In the genomic region with DNA sequence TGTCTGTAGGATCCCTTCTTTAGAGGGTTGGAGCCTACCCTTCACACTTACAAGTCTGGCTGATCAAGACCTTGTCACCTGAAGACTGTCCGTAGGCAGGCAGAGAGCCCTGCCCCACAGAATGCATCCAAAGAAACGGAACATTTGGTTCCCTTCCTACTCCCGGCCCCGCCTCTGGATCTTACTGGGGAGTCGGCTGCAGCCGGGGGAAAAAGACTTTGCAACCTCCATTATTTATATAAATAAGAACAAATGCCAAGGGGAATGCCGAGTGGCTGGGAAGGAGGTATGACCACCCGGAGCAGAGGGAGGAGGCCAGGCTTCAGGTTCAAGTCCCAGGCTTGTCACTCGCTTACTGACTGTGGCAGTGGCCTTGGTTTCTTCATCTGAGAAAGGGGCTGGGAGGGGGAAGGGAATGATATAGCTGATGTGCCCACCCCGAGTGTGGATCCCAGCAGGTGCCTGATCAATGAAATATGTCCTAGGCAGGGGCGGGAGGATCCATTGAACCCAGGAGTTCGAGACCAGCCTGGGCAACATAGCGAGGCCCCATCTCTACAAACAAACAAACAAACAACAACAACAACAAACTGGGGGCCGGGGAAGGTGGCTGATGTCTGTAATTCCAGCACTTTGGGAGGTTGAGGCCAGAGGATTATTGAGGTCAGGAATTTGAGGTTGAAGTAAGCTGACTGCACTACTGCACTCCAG, we compare ENCODE assay signal across 11 cellular contexts. TPM values are rescaled to one million over a fixed set of nuclear protein-coding genes. Genes with fewer than 3 reads are reported as not detected.
DNase-seq lines count a peak whose midpoint lies in the region; ATAC-seq and TF ChIP-seq lines count a peak whose summit lies in the region.
"Had no signal": no experiment of that assay in that cellular context is flagged by ENCODE, and none has a peak within 500 bp of the region (broad histone marks: within the 10 kb centered on the region; RNA-seq: fewer than 3 reads in every experiment).

No MANE protein-coding gene starts in this region.

- TF ChIP-seq CTCF in left ventricle myocardium inferior (IDR thresholded peaks at IDR 0.05; ENCODE audit: borderline replicate concordance) (no peak), dorsolateral prefrontal cortex (IDR thresholded peaks at IDR 0.05 in 54 of 56, conservative IDR thresholded peaks at IDR 0.05 in 2 of 56; ENCODE audit: low read depth in 1 of 56, partially characterized antibody in 56 of 56) (no peak), natural killer cell (IDR thresholded peaks at IDR 0.05) (no peak)

- peaks cover 98% of the 10 kb centered on the region for H3K4me1 ChIP-seq in left ventricle myocardium inferior

- H3K4me3 Mint-ChIP-seq in natural killer cell = no peak overlapping the region

- H3K36me3 Mint-ChIP-seq in natural killer cell = no peaks in the 10 kb centered on the region

- H3K27me3 Mint-ChIP-seq in natural killer cell (ENCODE audit: low read depth in 2 of 2) = peaks cover 16 to 32% of the 10 kb centered on the region in 2 donors

- peaks cover 23 to 27% of the 10 kb centered on the region in 2 donors for H3K4me1 Mint-ChIP-seq in natural killer cell

- H3K27me3 ChIP-seq in left ventricle myocardium inferior (ENCODE audit: low read depth) (no peaks in the 10 kb centered on the region), dorsolateral prefrontal cortex (peaks cover 0 to 3% (median 0%) of the 10 kb centered on the region in 45 donors)
- H3K27me3 ChIP-seq: SJSA1 had no signal

- H3K27ac Mint-ChIP-seq in natural killer cell = peak overlapping the region in 1 of 2 donors; percentile 60

- H3K36me3 ChIP-seq in left ventricle myocardium inferior = no peaks in the 10 kb centered on the region
- H3K36me3 ChIP-seq: SJSA1 had no signal

- no peak overlapping the region for H3K4me3 ChIP-seq in left ventricle myocardium inferior
- H3K4me3 ChIP-seq in dorsolateral prefrontal cortex = no peak overlapping the region
- H3K4me3 ChIP-seq: SJSA1 had no signal

- intact Hi-C loops in left ventricle myocardium inferior (cut with micrococcal nuclease) (no loop called here), left cardiac atrium (cut with DNase I) (loop anchor here (5.0 to 10.0 kb wide), 2 partner anchors 46 to 213 kb away; partner anchors contain the start of gene MLLT1 (in 1 of the 2)), dorsolateral prefrontal cortex (cut with DNase I) (loop anchor here in 1 of 2 donors (5.0 kb wide), 1 partner anchor 36 kb away; no protein-coding TSS in a partner anchor), natural killer cell (cut with micrococcal nuclease) (no loop called here)

- H3K9me3 ChIP-seq in left ventricle myocardium inferior (replicated peaks) = no peaks in the 10 kb centered on the region
- H3K9me3 ChIP-seq: SJSA1 had no signal

- DNase-seq in left ventricle myocardium inferior (no peak), left cardiac atrium (no peak), dorsolateral prefrontal cortex (peak in 2 of 10 donors; percentile 4 to 25), natural killer cell (peak; percentile 10), ureter (ENCODE audit: low spot score) (peak; percentile 70), NCI-H2081 (lab: John Stamatoyannopoulos, UW) (no peak), GDM1 (lab: John Stamatoyannopoulos, UW) (no peak)
- DNase-seq: NCI-H187 treated with DMSO at 0.1 percent for 48 hours had no signal

- ATAC-seq in left cardiac atrium = no peak
- ATAC-seq in natural killer cell = no peak
- no peak for ATAC-seq in GM18868 (IDR thresholded peaks at IDR 0.05; ENCODE audit: unreplicated experiment)

- no peaks in the 10 kb centered on the region for H3K9me3 Mint-ChIP-seq in natural killer cell

- peak overlapping the region; percentile 95 for H3K27ac ChIP-seq in left ventricle myocardium inferior (replicated peaks)
- peak overlapping the region in 34 of 59 donors; percentile 6 to 78 (median 49) for H3K27ac ChIP-seq in dorsolateral prefrontal cortex
- H3K27ac ChIP-seq: C4-2B, SJSA1 had no signal

RNA-seq across cellular contexts. Expression of gene RFX2, which starts 48.7 kb away (rescaled TPM):
- 6.1 TPM for total RNA-seq in left ventricle myocardium inferior
- 10 to 100 TPM; 10.5 to 11.5 TPM for total RNA-seq in left cardiac atrium
- 10 to 100 TPM in 103 of 120 experiments, 1 to 10 TPM in 17; 5.3 to 44.1 (median 14.3) TPM for total RNA-seq in dorsolateral prefrontal cortex
- total RNA-seq in natural killer cell = 1 to 10 TPM; 2.4 to 4.6 (median 4.1) TPM
- total RNA-seq in ureter = 30.3 TPM

Comparison
In these comparisons a context has a peak if more than half of its experiments do, and no peak if none do; other contexts are left out.
1. intact Hi-C loops: an anchor here in left cardiac atrium (5.0 to 10.0 kb wide); none called in left ventricle myocardium inferior and natural killer cell.
2. DNase-seq: peak in natural killer cell (single experiment) and ureter (single experiment); none in left ventricle myocardium inferior (single experiment), left cardiac atrium (single experiment), NCI-H2081 (0 of 2) and GDM1 (single experiment).